ENCODE assay signal across 1 cellular context in the genomic region with DNA sequence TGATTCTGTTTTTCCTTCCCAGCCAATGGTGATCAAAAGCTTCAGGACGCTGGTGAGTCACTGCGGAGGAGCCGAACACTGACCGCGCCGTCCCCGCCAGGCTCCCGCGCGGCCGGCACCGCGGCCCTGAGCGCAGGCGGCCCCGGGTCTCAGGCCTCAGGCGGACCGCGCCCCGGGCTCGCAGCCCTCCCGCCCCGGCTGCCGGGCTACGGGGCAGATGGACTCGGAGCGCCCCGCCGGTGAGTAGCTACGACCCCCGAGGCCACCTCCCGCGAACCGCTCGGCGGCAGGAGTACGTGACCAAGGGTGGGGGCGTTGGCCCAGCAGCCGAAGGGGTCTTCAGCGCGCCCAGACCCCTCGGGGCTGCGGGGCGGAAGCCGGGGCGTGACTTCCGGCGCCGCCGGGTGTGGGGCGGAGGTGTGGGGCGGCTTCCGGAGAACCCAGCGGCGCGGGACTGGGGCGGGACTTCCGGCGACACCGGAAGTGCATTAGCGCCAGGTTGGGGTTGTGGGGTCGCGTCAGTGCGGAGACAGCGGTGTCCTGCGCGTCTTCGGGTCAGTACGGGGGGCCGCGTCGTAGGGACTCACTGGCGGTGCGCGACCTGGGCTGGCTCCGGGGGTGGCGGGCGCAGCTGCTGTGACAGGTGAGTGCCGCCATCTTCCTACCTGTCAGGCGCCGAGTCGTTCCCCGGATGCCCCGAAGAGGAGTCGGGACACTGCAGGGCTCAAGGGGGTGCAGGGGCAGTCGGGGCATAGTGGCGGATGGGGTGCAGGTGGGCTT.
TF ChIP-seq lines count a peak whose summit lies in the region.

TSS of gene WDR37 (plus strand) at position 60 of the 780 bp plus-strand sequence. CDS start 15,771 bp downstream, outside the sequence.

TF ChIP-seq in HepG2, 621 proteins besides CTCF, POLR2A, EP300 and RAD21 (continued from another document and continues in another):
- 0 out of 2 replicates have a peak, but pooled peaks have one; percentile 23 for TF ChIP-seq HBP1 (CRISPR knock-in tag; IDR thresholded peaks at IDR 0.05; ENCODE audit: low read depth)
- TF ChIP-seq TFDP2 (CRISPR knock-in tag; IDR thresholded peaks at IDR 0.05) = peak; percentile 51; the same call in 1 of the 2 replicates
- no peak for TF ChIP-seq ZSCAN22 (CRISPR knock-in tag; IDR thresholded peaks at IDR 0.05)
- no peak for TF ChIP-seq ZNF432 (CRISPR knock-in tag; IDR thresholded peaks at IDR 0.05; ENCODE audit: borderline replicate concordance)
- TF ChIP-seq ZFP36L2 (CRISPR knock-in tag; IDR thresholded peaks at IDR 0.05) = no peak
- TF ChIP-seq DRAP1 (CRISPR knock-in tag; IDR thresholded peaks at IDR 0.05) = 0 out of 2 replicates have a peak, but pooled peaks have one; percentile 20
- no peak for TF ChIP-seq RFX3 (CRISPR knock-in tag; IDR thresholded peaks at IDR 0.05)
- no peak for TF ChIP-seq ZNF484 (CRISPR knock-in tag; IDR thresholded peaks at IDR 0.05; ENCODE audit: borderline replicate concordance, low read depth)
- TF ChIP-seq GATAD1 (CRISPR knock-in tag; IDR thresholded peaks at IDR 0.05) = peak; percentile 92
- TF ChIP-seq TSC22D2 (CRISPR knock-in tag; IDR thresholded peaks at IDR 0.05; ENCODE audit: borderline replicate concordance) = peak; percentile 66; the same call in 1 of the 2 replicates
- TF ChIP-seq U2AF1 (optimal IDR thresholded peaks at IDR 0.05; ENCODE audit: low read depth, low read length) = no peak
- TF ChIP-seq ATF7-NPFF (CRISPR knock-in tag; IDR thresholded peaks at IDR 0.05; ENCODE audit: low read depth) = peak; percentile 54; the same call in 1 of the 2 replicates
- TF ChIP-seq, protein P1, sequence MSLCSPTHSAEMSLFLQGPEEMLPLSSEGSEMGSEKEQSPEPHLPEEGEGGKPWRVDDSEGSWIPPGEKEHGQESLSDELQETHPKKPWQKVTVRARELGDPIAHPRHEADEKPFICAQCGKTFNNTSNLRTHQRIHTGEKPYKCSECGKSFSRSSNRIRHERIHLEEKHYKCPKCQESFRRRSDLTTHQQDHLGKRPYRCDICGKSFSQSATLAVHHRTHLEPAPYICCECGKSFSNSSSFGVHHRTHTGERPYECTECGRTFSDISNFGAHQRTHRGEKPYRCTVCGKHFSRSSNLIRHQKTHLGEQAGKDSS (CRISPR knock-in tag; IDR thresholded peaks at IDR 0.05; ENCODE audit: borderline replicate concordance, low read depth) = no peak
- TF ChIP-seq CEBPB (IDR thresholded peaks at IDR 0.05; ENCODE audit: borderline replicate concordance, low read depth, low read length) = no peak
- peak; percentile 88 for TF ChIP-seq POLR2G (IDR thresholded peaks at IDR 0.05; ENCODE audit: low read depth, low read length)
- TF ChIP-seq, protein P2, sequence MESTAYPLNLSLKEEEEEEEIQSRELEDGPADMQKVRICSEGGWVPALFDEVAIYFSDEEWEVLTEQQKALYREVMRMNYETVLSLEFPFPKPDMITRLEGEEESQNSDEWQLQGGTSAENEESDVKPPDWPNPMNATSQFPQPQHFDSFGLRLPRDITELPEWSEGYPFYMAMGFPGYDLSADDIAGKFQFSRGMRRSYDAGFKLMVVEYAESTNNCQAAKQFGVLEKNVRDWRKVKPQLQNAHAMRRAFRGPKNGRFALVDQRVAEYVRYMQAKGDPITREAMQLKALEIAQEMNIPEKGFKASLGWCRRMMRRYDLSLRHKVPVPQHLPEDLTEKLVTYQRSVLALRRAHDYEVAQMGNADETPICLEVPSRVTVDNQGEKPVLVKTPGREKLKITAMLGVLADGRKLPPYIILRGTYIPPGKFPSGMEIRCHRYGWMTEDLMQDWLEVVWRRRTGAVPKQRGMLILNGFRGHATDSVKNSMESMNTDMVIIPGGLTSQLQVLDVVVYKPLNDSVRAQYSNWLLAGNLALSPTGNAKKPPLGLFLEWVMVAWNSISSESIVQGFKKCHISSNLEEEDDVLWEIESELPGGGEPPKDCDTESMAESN (CRISPR knock-in tag; conservative IDR thresholded peaks at IDR 0.05) = peak; percentile 91; the same call in 1 of the 2 replicates
- TF ChIP-seq ZFP82 (CRISPR knock-in tag; IDR thresholded peaks at IDR 0.05; ENCODE audit: borderline replicate concordance) = peak; percentile 66; the same call in 1 of the 2 replicates
- peak; percentile 41; the same call in 1 of the 2 replicates for TF ChIP-seq KDM5B (CRISPR knock-in tag; IDR thresholded peaks at IDR 0.05; ENCODE audit: borderline replicate concordance)
- peak; percentile 45; the same call in 1 of the 2 replicates for TF ChIP-seq ZNF768 (CRISPR knock-in tag; IDR thresholded peaks at IDR 0.05)
- no peak for TF ChIP-seq ZKSCAN5 (CRISPR knock-in tag; IDR thresholded peaks at IDR 0.05)
- TF ChIP-seq MTF1 (CRISPR knock-in tag; IDR thresholded peaks at IDR 0.05) = no peak
- TF ChIP-seq ZNF644 (CRISPR knock-in tag; IDR thresholded peaks at IDR 0.05; ENCODE audit: low read depth) = no peak
- no peak for TF ChIP-seq NONO (IDR thresholded peaks at IDR 0.05)
- TF ChIP-seq NONO (CRISPR knock-in tag; conservative IDR thresholded peaks at IDR 0.05) = peak; percentile 54
- TF ChIP-seq RBAK (CRISPR knock-in tag; IDR thresholded peaks at IDR 0.05) = no peak
- peak; percentile 69; the same call in 1 of the 2 replicates for TF ChIP-seq BATF2 (CRISPR knock-in tag; IDR thresholded peaks at IDR 0.05)
- no peak for TF ChIP-seq GTF3A (CRISPR knock-in tag; conservative IDR thresholded peaks at IDR 0.05)
- TF ChIP-seq RBFOX2 (IDR thresholded peaks at IDR 0.05; ENCODE audit: low read depth, low read length) = peak; percentile 96
- 0 out of 2 replicates have a peak, but pooled peaks have one; percentile 19 for TF ChIP-seq ZNF747 (CRISPR knock-in tag; IDR thresholded peaks at IDR 0.05; ENCODE audit: borderline replicate concordance)
- TF ChIP-seq STAG1 (CRISPR knock-in tag; IDR thresholded peaks at IDR 0.05) = no peak
- TF ChIP-seq ZNF598 (CRISPR knock-in tag; IDR thresholded peaks at IDR 0.05; ENCODE audit: borderline replicate concordance) = no peak; the same call in 1 of the 2 replicates
- no peak for TF ChIP-seq CENPT (CRISPR knock-in tag; IDR thresholded peaks at IDR 0.05; ENCODE audit: low read depth)
- no peak for TF ChIP-seq ZNF619 (CRISPR knock-in tag; IDR thresholded peaks at IDR 0.05)
- TF ChIP-seq BCL3 (CRISPR knock-in tag; IDR thresholded peaks at IDR 0.05) = peak; percentile 79; the same call in 1 of the 2 replicates
- peak; percentile 95 for TF ChIP-seq KDM3A (CRISPR knock-in tag; IDR thresholded peaks at IDR 0.05; ENCODE audit: low read depth)
- TF ChIP-seq E2F1 (CRISPR knock-in tag; IDR thresholded peaks at IDR 0.05) = 0 out of 2 replicates have a peak, but pooled peaks have one; percentile 48
- peak; percentile 91 for TF ChIP-seq KMT2A (CRISPR knock-in tag; IDR thresholded peaks at IDR 0.05)
- TF ChIP-seq KLF6 (CRISPR knock-in tag; IDR thresholded peaks at IDR 0.05) = peak; percentile 77
- TF ChIP-seq NFE2 (CRISPR knock-in tag; IDR thresholded peaks at IDR 0.05) = no peak
- TF ChIP-seq ZNF782 (CRISPR knock-in tag; IDR thresholded peaks at IDR 0.05; ENCODE audit: borderline replicate concordance) = peak; percentile 36; the same call in 1 of the 2 replicates
- no peak for TF ChIP-seq TAF15 (IDR thresholded peaks at IDR 0.05; ENCODE audit: low read depth, low read length, poor library complexity, severe bottlenecking)
- peak; percentile 48; the same call in 1 of the 2 replicates for TF ChIP-seq ZBTB43 (CRISPR knock-in tag; conservative IDR thresholded peaks at IDR 0.05)
- TF ChIP-seq MXD1 (CRISPR knock-in tag; IDR thresholded peaks at IDR 0.05) = peak; percentile 75
- TF ChIP-seq ZNF788 (CRISPR knock-in tag; IDR thresholded peaks at IDR 0.05; ENCODE audit: borderline replicate concordance) = peak; percentile 5; the same call in 1 of the 2 replicates
- 0 out of 2 replicates have a peak, but pooled peaks have one; percentile 65 for TF ChIP-seq ZNF276 (CRISPR knock-in tag; IDR thresholded peaks at IDR 0.05; ENCODE audit: low read depth)
- TF ChIP-seq TFE3 (CRISPR knock-in tag; IDR thresholded peaks at IDR 0.05) = peak; percentile 17; the same call in 1 of the 2 replicates
- peak; percentile 54; the same call in 1 of the 2 replicates for TF ChIP-seq MYC (CRISPR knock-in tag; IDR thresholded peaks at IDR 0.05; ENCODE audit: borderline replicate concordance)
- TF ChIP-seq CCAR2 (optimal IDR thresholded peaks at IDR 0.05; ENCODE audit: low read depth, low read length) = no peak
